In the genomic region with DNA sequence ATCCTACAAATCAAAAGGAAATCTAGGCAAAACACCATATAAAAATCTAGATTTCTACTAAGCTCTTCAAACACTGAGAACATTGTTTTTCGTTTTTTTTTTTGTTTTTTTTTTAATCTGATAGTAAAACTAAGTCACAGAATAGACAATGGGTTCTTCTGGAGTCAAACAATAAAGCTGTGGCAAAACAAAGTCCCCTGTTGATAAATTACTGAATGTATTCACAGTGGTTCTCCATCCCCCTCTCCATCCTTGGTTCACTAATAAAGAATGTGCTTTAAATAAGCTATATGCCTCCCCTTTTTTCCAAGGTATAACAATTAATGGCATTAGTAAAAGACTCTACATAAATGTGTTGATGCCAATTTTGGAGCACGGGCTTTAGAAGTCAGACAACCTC, we compare ENCODE assay signal across 21 cellular contexts. TPM values are rescaled to one million over a fixed set of nuclear protein-coding genes. Genes with fewer than 3 reads are reported as not detected.
DNase-seq lines count a peak whose midpoint lies in the region; ATAC-seq lines count a peak whose summit lies in the region.
"Had no signal": no experiment of that assay in that cellular context is flagged by ENCODE, and none has a peak within 500 bp of the region (broad histone marks: within the 10 kb centered on the region; RNA-seq: fewer than 3 reads in every experiment).

No MANE protein-coding gene starts in this region.

- no peak overlapping the region for H3K4me3 Mint-ChIP-seq in T-helper 17 cell
- H3K4me3 Mint-ChIP-seq: B cell, H9, HFFc6 had no signal

- H3K27ac Mint-ChIP-seq in T-helper 17 cell, result peak overlapping the region; percentile 77
- H3K27ac Mint-ChIP-seq: B cell, HFFc6 had no signal

- no peaks in the 10 kb centered on the region for H3K36me3 Mint-ChIP-seq in T-helper 17 cell (ENCODE audit: low read depth)

- DNase-seq in Ammon's horn (ENCODE audit: low spot score) (peak; percentile 77), T-helper 17 cell (no peak), globus pallidus (ENCODE audit: low spot score) (peak; percentile 92), putamen (ENCODE audit: low spot score) (peak; percentile 84), NCI-H146 (lab: John Stamatoyannopoulos, UW) (no peak), NCI-H2107 (lab: John Stamatoyannopoulos, UW) (no peak)
- DNase-seq in activated CD4-positive, alpha-beta T cell treated with anti-CD3 and anti-CD28 coated beads, Interleukin-2, amount 50 U/mL, for 48 hours, result no peak
- DNase-seq: EL; H9; HFFc6; Kasumi-1; NCI-H1048; NCI-H1417 treated with DMSO at 0.1 percent for 48 hours; NCI-H187 treated with DMSO at 0.1 percent for 48 hours; NCI-H226; NCI-H510A treated with DMSO at 0.1 percent for 48 hours; NCI-H774; NK-92 treated with Interleukin-12 subunit alpha and Interleukin-12 subunit beta, amount 100 ng/mL, for 24 hours; Peyer's patch had no signal

- peaks cover 18% of the 10 kb centered on the region for H3K27me3 Mint-ChIP-seq in T-helper 17 cell

- ATAC-seq in T-helper 17 cell, result no peak

- no peaks in the 10 kb centered on the region for H3K9me3 ChIP-seq in T-helper 17 cell (ENCODE audit: control insufficient read depth, low read length, poor library complexity, severe bottlenecking)
- H3K9me3 ChIP-seq: Peyer's patch, SJSA1 had no signal

- H3K4me1 Mint-ChIP-seq in T-helper 17 cell, result peaks cover 30% of the 10 kb centered on the region

RNA-seq across cellular contexts. Expression of a gene that starts 16.7 kb away (rescaled TPM):
- total RNA-seq in T-helper 17 cell, result 1 to 10 TPM; 3.5 to 7.1 TPM

Comparison
In these comparisons a context has a peak if more than half of its experiments do, and no peak if none do; other contexts are left out.
1. DNase-seq: peak in Ammon's horn (single experiment), globus pallidus (single experiment) and putamen (single experiment); none in T-helper 17 cell (0 of 3), NCI-H146 (single experiment), activated CD4-positive, alpha-beta T cell treated with anti-CD3 and anti-CD28 coated beads, Interleukin-2, amount 50 U/mL, for 48 hours (0 of 2) and NCI-H2107 (single experiment).